ENCODE assay signal across 25 cellular contexts in genomic region chr1:76833856-76834255, GRCh38. TPM values are rescaled to one million over a fixed set of nuclear protein-coding genes. Genes with fewer than 3 reads are reported as not detected.
"Had no signal": no experiment of that assay in that cellular context is flagged by ENCODE, and none has a peak within 500 bp of the region (broad histone marks: within the 10 kb centered on the region; RNA-seq: fewer than 3 reads in every experiment).

No MANE protein-coding gene starts in this region.

- H2AFZ ChIP-seq: parathyroid adenoma had no signal

- FAIRE-seq: small intestine had no signal

- H3K4me3 ChIP-seq: neural progenitor cell, ovary, psoas muscle, right lobe of liver, stomach, thoracic aorta, thyroid gland, transverse colon, upper lobe of right lung, uterus had no signal

- H3K4me2 ChIP-seq: neural progenitor cell had no signal

- H3K27me3 ChIP-seq: neural progenitor cell, ovary, right lobe of liver, stomach, thyroid gland, transverse colon, upper lobe of right lung, uterus had no signal

- H3K9me3 ChIP-seq: ovary, psoas muscle, right lobe of liver, stomach, thoracic aorta, thyroid gland, transverse colon, upper lobe of right lung, uterus had no signal

- DNase-seq: naive thymus-derived CD4-positive, alpha-beta T cell; natural killer cell; occipital lobe; ovary; posterior cingulate gyrus; psoas muscle; right cardiac atrium; right lobe of liver; small intestine; stimulated activated CD4-positive, alpha-beta T cell treated with anti-CD3 and anti-CD28 coated beads, Interleukin-15, amount 100 ng/mL, for 24 hours; stimulated activated CD4-positive, alpha-beta T cell treated with anti-CD3 and anti-CD28 coated beads, Interleukin-2, amount 100 ng/mL, for 24 hours; stimulated activated CD4-positive, alpha-beta T cell treated with anti-CD3 and anti-CD28 coated beads, Interleukin-2, amount 100 ng/mL, for 48 hours; stimulated activated CD4-positive, alpha-beta T cell treated with anti-CD3 and anti-CD28 coated beads, Interleukin-4, amount 100 ng/mL, for 24 hours; stimulated activated naive B cell treated with anti-CD40 and anti-IgM and Interleukin-4, amounts not matched to agents 10 μg/mL and 1 μg/mL and 100 μg/mL, for 72 hours; stimulated activated naive CD4-positive, alpha-beta T cell treated with Interleukin-2 at 50 U/mL for 16 hours; stomach; thyroid gland; transverse colon; upper lobe of right lung; uterus had no signal

- H3K9ac ChIP-seq: neural progenitor cell, parathyroid adenoma had no signal

- H3K79me2 ChIP-seq: parathyroid adenoma had no signal

- ATAC-seq: naive thymus-derived CD4-positive, alpha-beta T cell; natural killer cell; psoas muscle; right cardiac atrium; right lobe of liver; stimulated activated effector memory CD8-positive, alpha-beta T cell treated with anti-CD3 and anti-CD28 coated beads, Interleukin-12 subunit alpha, Interleukin-12 subunit beta, amount 100 ng/mL, for 72 hours; upper lobe of right lung had no signal

- H3K36me3 ChIP-seq: neural progenitor cell, ovary, right lobe of liver, stomach, thoracic aorta, thyroid gland, transverse colon, upper lobe of right lung, uterus had no signal

- H3K4me1 ChIP-seq: neural progenitor cell, parathyroid adenoma, psoas muscle, right lobe of liver, stomach, transverse colon, upper lobe of right lung, uterus had no signal

- H3K27ac ChIP-seq: neural progenitor cell, ovary, parathyroid adenoma, psoas muscle, right lobe of liver, stomach, thoracic aorta, thyroid gland, transverse colon, upper lobe of right lung, uterus had no signal

RNA-seq across cellular contexts. Expression of gene ST6GALNAC5, which starts 33.4 kb away (rescaled TPM):
- total RNA-seq: naive thymus-derived CD4-positive, alpha-beta T cell; natural killer cell; right lobe of liver; subcutaneous adipose tissue had no signal
- polyA plus RNA-seq: naive thymus-derived CD4-positive, alpha-beta T cell had no signal
